Comparison of ENCODE assay signal across 21 cellular contexts in the genomic region with DNA sequence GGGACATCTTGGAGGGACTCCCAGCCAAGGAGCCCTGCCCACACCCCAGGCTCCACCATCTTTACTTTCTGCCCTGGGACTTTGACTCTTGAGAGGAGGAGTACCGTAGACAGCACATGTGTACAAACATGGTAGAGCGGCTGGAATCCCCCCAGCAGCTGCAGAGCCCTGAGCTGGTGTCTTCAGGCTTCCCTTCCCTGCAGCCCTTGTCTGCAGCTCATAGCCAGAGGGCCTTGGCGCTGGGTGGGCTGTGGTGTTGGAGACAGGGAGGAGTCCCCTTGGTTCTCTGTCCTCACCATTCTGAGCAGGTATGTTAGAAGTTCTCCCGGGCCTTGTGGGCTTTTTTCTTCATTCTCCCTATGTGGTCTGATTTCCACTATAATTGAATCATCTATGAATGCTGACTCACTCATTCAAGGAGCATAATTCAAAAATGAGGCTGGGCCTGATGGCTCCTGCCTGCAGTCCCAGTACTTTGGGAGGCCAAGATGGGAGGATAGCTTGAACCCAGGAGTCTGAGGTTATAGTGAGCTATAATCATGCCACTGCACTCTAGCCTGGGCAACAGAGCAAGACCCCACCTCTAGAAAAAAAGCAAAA.
DNase-seq lines count a peak whose midpoint lies in the region; ATAC-seq and TF ChIP-seq lines count a peak whose summit lies in the region.
"Had no signal": no experiment of that assay in that cellular context is flagged by ENCODE, and none has a peak within 500 bp of the region (broad histone marks: within the 10 kb centered on the region; RNA-seq: fewer than 3 reads in every experiment).

No MANE protein-coding gene starts in this region.

- H3K27me3 Mint-ChIP-seq in activated B cell treated with CpG ODN at 0.5 μM for 24 hours = no peaks in the 10 kb centered on the region

- no peak for TF ChIP-seq CTCF in activated B cell treated with CpG ODN at 0.5 μM for 24 hours (IDR thresholded peaks at IDR 0.05)
- no peak for TF ChIP-seq CTCF in foreskin keratinocyte (conservative IDR thresholded peaks at IDR 0.05)

- no peaks in the 10 kb centered on the region for H3K27me3 ChIP-seq in foreskin keratinocyte
- H3K27me3 ChIP-seq: heart left ventricle, right lobe of liver, SJCRH30, transverse colon had no signal

- peaks cover 3% of the 10 kb centered on the region for H3K4me1 ChIP-seq in foreskin keratinocyte
- H3K4me1 ChIP-seq: HAP-1, right lobe of liver, SJCRH30, transverse colon had no signal

- ATAC-seq in activated B cell treated with CpG ODN at 0.5 μM for 24 hours (ENCODE audit: low read depth) (no peak), foreskin keratinocyte (peak; percentile 73), HG02571 (IDR thresholded peaks at IDR 0.05; ENCODE audit: unreplicated experiment) (no peak)
- ATAC-seq: GM12878 had no signal

- H3K9me3 Mint-ChIP-seq in activated B cell treated with CpG ODN at 0.5 μM for 24 hours = peaks cover 8% of the 10 kb centered on the region

- intact Hi-C loops in activated B cell treated with CpG ODN at 0.5 μM for 24 hours (cut with micrococcal nuclease) = no loop called here

- no peak overlapping the region for H3K27ac ChIP-seq in foreskin keratinocyte
- H3K27ac ChIP-seq: neutrophil, right lobe of liver, SJCRH30, transverse colon had no signal

- H3K27ac Mint-ChIP-seq in activated B cell treated with CpG ODN at 0.5 μM for 24 hours = peak overlapping the region; percentile 30
- H3K27ac Mint-ChIP-seq: activated naive CD4-positive, alpha-beta T cell treated with anti-CD3 and anti-CD28 coated beads for 36 hours; mesothelial cell of epicardium had no signal

- no peaks in the 10 kb centered on the region for H3K36me3 Mint-ChIP-seq in activated B cell treated with CpG ODN at 0.5 μM for 24 hours (ENCODE audit: low read depth)
- H3K36me3 Mint-ChIP-seq: mesothelial cell of epicardium had no signal

- H3K4me1 Mint-ChIP-seq in activated B cell treated with CpG ODN at 0.5 μM for 24 hours = peaks cover 23% of the 10 kb centered on the region
- H3K4me1 Mint-ChIP-seq: mesothelial cell of epicardium had no signal

- no peak overlapping the region for H3K4me3 Mint-ChIP-seq in activated B cell treated with CpG ODN at 0.5 μM for 24 hours
- H3K4me3 Mint-ChIP-seq: activated naive CD4-positive, alpha-beta T cell treated with anti-CD3 and anti-CD28 coated beads for 36 hours; mesothelial cell of epicardium had no signal

- DNase-seq in D341Med (ENCODE audit: low spot score) = peak; percentile 3
- DNase-seq in HCEC 1CT = peak; percentile 40
- no peak for DNase-seq in activated B cell treated with CpG ODN at 0.5 μM for 24 hours
- DNase-seq in foreskin keratinocyte = no peak
- no peak for DNase-seq in MV-4-11 (lab: John Stamatoyannopoulos, UW)
- DNase-seq in HT-29 (ENCODE audit: low spot score) = no peak
- DNase-seq: activated naive CD4-positive, alpha-beta T cell treated with anti-CD3 and anti-CD28 coated beads for 36 hours; amniotic stem cell; heart left ventricle; kidney glomerular epithelial cell; NCI-H1048; NCI-H1694; NCI-H82; right lobe of liver; SJCRH30; transverse colon had no signal

- CTCF ChIA-PET in activated B cell treated with CpG ODN at 0.5 μM for 24 hours (lab: Charles Lee) = no interaction called here

- POLR2A ChIA-PET in activated B cell treated with CpG ODN at 0.5 μM for 24 hours (lab: Charles Lee) = no interaction called here

Comparison
In these comparisons a context has a peak if more than half of its experiments do, and no peak if none do; other contexts are left out.
1. DNase-seq: peak in D341Med (single experiment) and HCEC 1CT (single experiment); none in activated B cell treated with CpG ODN at 0.5 μM for 24 hours (single experiment), foreskin keratinocyte (0 of 2), MV-4-11 (single experiment) and HT-29 (single experiment).